ENCODE assay signal across 11 cellular contexts in genomic region chr13:106520205-106521004, GRCh38. TPM values are rescaled to one million over a fixed set of nuclear protein-coding genes. Genes with fewer than 3 reads are reported as not detected.
DNase-seq lines count a peak whose midpoint lies in the region; ATAC-seq and TF ChIP-seq lines count a peak whose summit lies in the region.
"Had no signal": no experiment of that assay in that cellular context is flagged by ENCODE, and none has a peak within 500 bp of the region (broad histone marks: within the 10 kb centered on the region; RNA-seq: fewer than 3 reads in every experiment).

No MANE protein-coding gene starts in this region.

- ATAC-seq in heart right ventricle (no peak), upper lobe of right lung (peak; percentile 27)

- no peak overlapping the region for H3K27ac ChIP-seq in heart right ventricle
- no peak overlapping the region for H3K27ac ChIP-seq in right atrium auricular region
- peak overlapping the region; percentile 47 for H3K27ac ChIP-seq in upper lobe of right lung

- H3K9me3 ChIP-seq in heart right ventricle (no peaks in the 10 kb centered on the region), right atrium auricular region (no peaks in the 10 kb centered on the region), upper lobe of right lung (no peaks in the 10 kb centered on the region)

- WGBS in heart right ventricle, 2 donors, result 61 to 74% methylated on average over 12 of the region's 12 CpGs

- H3K27me3 ChIP-seq in heart right ventricle (peaks cover 0 to 3% (median 0%) of the 10 kb centered on the region in 7 donors), right atrium auricular region (no peaks in the 10 kb centered on the region), upper lobe of right lung (no peaks in the 10 kb centered on the region)

- no peaks in the 10 kb centered on the region for H3K36me3 ChIP-seq in heart right ventricle
- H3K36me3 ChIP-seq in right atrium auricular region, result no peaks in the 10 kb centered on the region
- no peaks in the 10 kb centered on the region for H3K36me3 ChIP-seq in upper lobe of right lung

- H3K4me3 ChIP-seq in heart right ventricle (no peak overlapping the region), right atrium auricular region (no peak overlapping the region), upper lobe of right lung (no peak overlapping the region)
- H3K4me3 ChIP-seq: skin epidermis had no signal

- H3K4me1 ChIP-seq in heart right ventricle, result peaks cover 0 to 92% (median 33%) of the 10 kb centered on the region in 9 donors
- H3K4me1 ChIP-seq in right atrium auricular region, result no peaks in the 10 kb centered on the region
- peaks cover 11% of the 10 kb centered on the region for H3K4me1 ChIP-seq in upper lobe of right lung

- peak; percentile 16 to 68 (median 44) for TF ChIP-seq CTCF in heart right ventricle (IDR thresholded peaks at IDR 0.05)
- peak in 1 of 2 donors; percentile 60 for TF ChIP-seq CTCF in right atrium auricular region (IDR thresholded peaks at IDR 0.05)
- peak; percentile 33 for TF ChIP-seq CTCF in upper lobe of right lung (IDR thresholded peaks at IDR 0.05)

- intact Hi-C loops in heart right ventricle (cut with DNase I) (loop anchor here in 3 of 10 donors (5.0 to 10.0 kb wide), 3 partner anchors 436 to 443 kb away; no protein-coding TSS in a partner anchor), upper lobe of right lung (cut with DNase I) (no loop called here)

- no peak for DNase-seq in heart right ventricle
- no peak for DNase-seq in right atrium auricular region (ENCODE audit: low spot score)
- peak; percentile 61 for DNase-seq in amniotic epithelial cell (ENCODE audit: low read depth)
- peak; percentile 69 for DNase-seq in inferior parietal cortex (ENCODE audit: extremely low spot score)
- DNase-seq in upper lobe of right lung, result no peak
- DNase-seq in dedifferentiated amniotic fluid mesenchymal stem cell (ENCODE audit: extremely low spot score), result no peak
- DNase-seq in stimulated activated CD8-positive, alpha-beta memory T cell treated with anti-CD3 and anti-CD28 coated beads, Interleukin-4, amount 100 ng/mL, for 48 hours, result no peak
- no peak for DNase-seq in NOMO-1 treated with dmso at 0.1 percent for 144 hours (lab: John Stamatoyannopoulos, UW; ENCODE audit: unreplicated experiment)
- DNase-seq: activated T-cell treated with anti-CD3 and anti-CD28 coated beads, Interleukin-2, amount 50 U/mL, for 48 hours; Calu3 had no signal

RNA-seq across cellular contexts. Expression of gene EFNB2, which starts 15.1 kb away (rescaled TPM):
- total RNA-seq in heart right ventricle (10 to 100 TPM in 9 of 10 donors, 1 to 10 TPM in 1; 9.7 to 21.1 (median 14.8) TPM), right atrium auricular region (10 to 100 TPM; 15.5 to 17.4 TPM), upper lobe of right lung (55.1 TPM)
- polyA plus RNA-seq in heart right ventricle, result 10 to 100 TPM; 11.8 to 14.1 TPM

RNA-seq across cellular contexts. Expression of gene ARGLU1, which starts 47.5 kb away (rescaled TPM):
- total RNA-seq in heart right ventricle, result 10 to 100 TPM; 19.1 to 42.2 (median 29.6) TPM
- polyA plus RNA-seq in heart right ventricle, result 100 to 1,000 TPM in 1 of 2 donors, 10 to 100 TPM in 1; 28.3 to 148 TPM
- 10 to 100 TPM; 26.1 to 39.9 TPM for total RNA-seq in right atrium auricular region
- 122 TPM for total RNA-seq in upper lobe of right lung

Comparison
In these comparisons a context has a peak if more than half of its experiments do, and no peak if none do; other contexts are left out.
1. DNase-seq: peak in amniotic epithelial cell (single experiment) and inferior parietal cortex (single experiment); none in heart right ventricle (0 of 2), right atrium auricular region (single experiment), upper lobe of right lung (single experiment), dedifferentiated amniotic fluid mesenchymal stem cell (single experiment), stimulated activated CD8-positive, alpha-beta memory T cell treated with anti-CD3 and anti-CD28 coated beads, Interleukin-4, amount 100 ng/mL, for 48 hours (single experiment) and NOMO-1 treated with dmso at 0.1 percent for 144 hours (single experiment).